22 cellular contexts compared by ENCODE assay signal in the genomic region with DNA sequence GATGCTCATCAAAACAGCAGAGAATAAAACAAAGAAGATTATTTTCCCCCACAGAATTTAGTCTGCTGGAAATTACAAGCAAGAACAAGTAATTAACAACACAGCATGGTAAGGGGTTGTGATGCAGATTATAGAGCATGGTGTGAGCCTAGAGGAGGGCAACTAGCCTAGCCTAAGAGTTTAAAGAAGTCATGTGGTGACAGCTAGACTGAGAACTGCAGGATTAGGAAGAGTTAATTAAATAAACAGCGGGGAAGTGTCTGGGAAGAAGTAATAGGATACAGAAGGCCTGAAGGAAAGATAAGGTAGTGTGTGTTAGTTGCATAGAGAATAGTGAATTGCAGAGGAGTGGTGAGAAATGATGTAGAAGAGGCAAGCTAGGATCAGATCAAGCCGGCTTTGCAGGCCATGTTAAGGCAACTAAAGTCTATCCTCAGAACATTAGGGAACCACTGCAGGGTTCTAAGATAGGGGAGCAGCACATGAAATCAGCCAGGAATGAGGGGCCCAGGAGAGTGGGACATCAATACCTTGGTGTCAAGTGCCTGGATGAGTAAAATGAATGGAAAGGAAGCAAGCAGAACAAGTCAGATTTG. TPM values are rescaled to one million over a fixed set of nuclear protein-coding genes. Genes with fewer than 3 reads are reported as not detected.
DNase-seq lines count a peak whose midpoint lies in the region; ATAC-seq, FAIRE-seq and TF ChIP-seq lines count a peak whose summit lies in the region.
"Had no signal": no experiment of that assay in that cellular context is flagged by ENCODE, and none has a peak within 500 bp of the region (broad histone marks: within the 10 kb centered on the region; RNA-seq: fewer than 3 reads in every experiment).

No MANE protein-coding gene starts in this region.

- FAIRE-seq in D721Med (lab: Jason Lieb, UNC): peak; percentile 77
- FAIRE-seq: islet of Langerhans, TTC549 had no signal

- H3K9me3 ChIP-seq in CD4-positive, alpha-beta T cell (ENCODE audit: control insufficient read depth, low read length): no peaks in the 10 kb centered on the region
- H3K9me3 ChIP-seq: testis had no signal

- ATAC-seq in CD4-positive, alpha-beta T cell (ENCODE audit: poor library complexity): no peak
- no peak for ATAC-seq in GM21360 (IDR thresholded peaks at IDR 0.05; ENCODE audit: unreplicated experiment)
- ATAC-seq: activated CD8-positive, alpha-beta memory T cell treated with anti-CD3 and anti-CD28 coated beads, Interleukin-2, amount 10 ng/mL, durations not matched to agents 7 days and 5 days had no signal

- H3K27me3 ChIP-seq in CD4-positive, alpha-beta T cell (ENCODE audit: control insufficient read depth, insufficient read depth, low read length): no peaks in the 10 kb centered on the region
- H3K27me3 ChIP-seq: dorsolateral prefrontal cortex, testis had no signal

- no peak for DNase-seq in CD4-positive, alpha-beta T cell
- no peak for DNase-seq in D721Med (ENCODE audit: insufficient read length, low spot score)
- DNase-seq in activated naive CD8-positive, alpha-beta T cell treated with anti-CD3 and anti-CD28 coated beads for 36 hours: no peak
- DNase-seq in iPS-NIHi11 (ENCODE audit: low spot score): peak; percentile 33
- DNase-seq in islet precursor cell: no peak
- no peak for DNase-seq in T-helper 1 cell
- DNase-seq: activated CD8-positive, alpha-beta memory T cell treated with anti-CD3 and anti-CD28 coated beads, Interleukin-2, amount 10 ng/mL, durations not matched to agents 7 days and 5 days; activated gamma-delta T cell; aorta; DMS53; dorsolateral prefrontal cortex; NCI-H1105 treated with DMSO at 0.1 percent for 48 hours; NCI-H2081; nucleus accumbens; SHP77 treated with DMSO at 0.1 percent for 48 hours; stimulated activated CD4-positive, alpha-beta T cell treated with anti-CD3 and anti-CD28 coated beads, Interleukin-1b, Interleukin-23, amount 100 ng/mL, for 48 hours; SW 1271; testis had no signal

- no peaks in the 10 kb centered on the region for H3K9me3 Mint-ChIP-seq in CD4-positive, alpha-beta T cell
- no peaks in the 10 kb centered on the region for H3K9me3 Mint-ChIP-seq in activated naive CD8-positive, alpha-beta T cell treated with anti-CD3 and anti-CD28 coated beads for 36 hours
- H3K9me3 Mint-ChIP-seq: central memory CD8-positive, alpha-beta T cell had no signal

- H3K36me3 Mint-ChIP-seq in CD4-positive, alpha-beta T cell (ENCODE audit: low read depth): peaks cover 65% of the 10 kb centered on the region
- peaks cover 18% of the 10 kb centered on the region for H3K36me3 Mint-ChIP-seq in activated naive CD8-positive, alpha-beta T cell treated with anti-CD3 and anti-CD28 coated beads for 36 hours

- no peak for TF ChIP-seq CTCF in CD4-positive, alpha-beta T cell (IDR thresholded peaks at IDR 0.05)
- TF ChIP-seq CTCF in D721Med (IDR thresholded peaks at IDR 0.05; ENCODE audit: insufficient read depth, missing control alignments): no peak

- no peaks in the 10 kb centered on the region for H3K4me1 Mint-ChIP-seq in CD4-positive, alpha-beta T cell (ENCODE audit: low read depth)
- H3K4me1 Mint-ChIP-seq in activated naive CD8-positive, alpha-beta T cell treated with anti-CD3 and anti-CD28 coated beads for 36 hours: peaks cover 12% of the 10 kb centered on the region
- H3K4me1 Mint-ChIP-seq: central memory CD8-positive, alpha-beta T cell had no signal

- peak overlapping the region; percentile 14 for H3K27ac Mint-ChIP-seq in CD4-positive, alpha-beta T cell
- peak overlapping the region; percentile 22 for H3K27ac Mint-ChIP-seq in activated naive CD8-positive, alpha-beta T cell treated with anti-CD3 and anti-CD28 coated beads for 36 hours
- H3K27ac Mint-ChIP-seq: activated CD8-positive, alpha-beta memory T cell treated with anti-CD3 and anti-CD28 coated beads, Interleukin-2, amount 10 ng/mL, durations not matched to agents 7 days and 5 days had no signal

- no peaks in the 10 kb centered on the region for H3K27me3 Mint-ChIP-seq in CD4-positive, alpha-beta T cell
- H3K27me3 Mint-ChIP-seq in activated naive CD8-positive, alpha-beta T cell treated with anti-CD3 and anti-CD28 coated beads for 36 hours: no peaks in the 10 kb centered on the region
- H3K27me3 Mint-ChIP-seq: activated CD8-positive, alpha-beta memory T cell treated with anti-CD3 and anti-CD28 coated beads, Interleukin-2, amount 10 ng/mL, durations not matched to agents 7 days and 5 days; central memory CD8-positive, alpha-beta T cell had no signal

- intact Hi-C loops in CD4-positive, alpha-beta T cell (cut with DNase I, micrococcal nuclease): loop anchor here in 1 of 2 experiments (2.0 kb wide), 1 partner anchor 22 kb away; no protein-coding TSS in a partner anchor

- CTCF ChIA-PET in CD4-positive, alpha-beta T cell (lab: Charles Lee): no interaction called here

- H3K27ac ChIP-seq in CD4-positive, alpha-beta T cell (ENCODE audit: low read depth, low read length): no peak overlapping the region
- H3K27ac ChIP-seq: dorsolateral prefrontal cortex, testis had no signal

- H3K4me3 Mint-ChIP-seq in CD4-positive, alpha-beta T cell: no peak overlapping the region
- H3K4me3 Mint-ChIP-seq in activated naive CD8-positive, alpha-beta T cell treated with anti-CD3 and anti-CD28 coated beads for 36 hours: no peak overlapping the region
- H3K4me3 Mint-ChIP-seq: activated CD8-positive, alpha-beta memory T cell treated with anti-CD3 and anti-CD28 coated beads, Interleukin-2, amount 10 ng/mL, durations not matched to agents 7 days and 5 days; central memory CD8-positive, alpha-beta T cell had no signal

- POLR2A ChIA-PET in CD4-positive, alpha-beta T cell (lab: Charles Lee): interaction anchor here (1.6 kb wide), 1 partner anchor 16 kb away, joined by 5 read pairs; no protein-coding TSS in a partner anchor

RNA-seq across cellular contexts. Expression of a gene that starts 11.9 kb away (rescaled TPM):
- total RNA-seq in CD4-positive, alpha-beta T cell: 100 to 1,000 TPM; 202 to 203 TPM
- 1,000 to 10,000 TPM; 2,301 to 2,323 TPM for total RNA-seq in activated naive CD8-positive, alpha-beta T cell treated with anti-CD3 and anti-CD28 coated beads for 36 hours

RNA-seq across cellular contexts. Expression of a gene that starts 29.5 kb away (rescaled TPM):
- 100 to 1,000 TPM; 128 to 133 TPM for total RNA-seq in CD4-positive, alpha-beta T cell
- 10 to 100 TPM; 43.0 to 47.3 TPM for total RNA-seq in activated naive CD8-positive, alpha-beta T cell treated with anti-CD3 and anti-CD28 coated beads for 36 hours

RNA-seq across cellular contexts. Expression of a gene that starts 45.3 kb away (rescaled TPM):
- not detected for total RNA-seq in CD4-positive, alpha-beta T cell
- not detected for total RNA-seq in activated naive CD8-positive, alpha-beta T cell treated with anti-CD3 and anti-CD28 coated beads for 36 hours
- total RNA-seq: activated CD8-positive, alpha-beta memory T cell treated with anti-CD3 and anti-CD28 coated beads, Interleukin-2, amount 10 ng/mL, durations not matched to agents 7 days and 5 days had no signal

Comparison
In these comparisons a context has a peak if more than half of its experiments do, and no peak if none do; other contexts are left out.
1. RNA of a gene that starts 11.9 kb away (total RNA-seq): 2,301 to 2,323 TPM in activated naive CD8-positive, alpha-beta T cell treated with anti-CD3 and anti-CD28 coated beads for 36 hours; 202 to 203 TPM in CD4-positive, alpha-beta T cell; every median in the first group is over 10 times any median in the second.